22 cellular contexts compared by ENCODE assay signal in genomic region chr1:48027533-48027835, GRCh38. TPM values are rescaled to one million over a fixed set of nuclear protein-coding genes. Genes with fewer than 3 reads are reported as not detected.
DNase-seq lines count a peak whose midpoint lies in the region; ATAC-seq, FAIRE-seq and TF ChIP-seq lines count a peak whose summit lies in the region.
"Had no signal": no experiment of that assay in that cellular context is flagged by ENCODE, and none has a peak within 500 bp of the region (broad histone marks: within the 10 kb centered on the region; RNA-seq: fewer than 3 reads in every experiment).

No MANE protein-coding gene starts in this region.

- 0 out of 2 replicates have a peak overlapping the region, but pooled peaks have one; percentile 40 for H2BK20ac ChIP-seq in H1 (ENCODE audit: low read length)

- H3K23me2 ChIP-seq in H1 (ENCODE audit: low read depth, low read length) = no peaks in the 10 kb centered on the region

- H3K4me3 ChIP-seq in coronary artery (no peak overlapping the region), H1 (ENCODE audit: extremely low read depth in 1 of 4, insufficient read depth in 2 of 4, low read depth in 3 of 4, low read length in 4 of 4) (no peak overlapping the region), mesendoderm (ENCODE audit: low read length) (no peak overlapping the region)
- H3K4me3 ChIP-seq: GM23248 had no signal

- no peak overlapping the region for H4K91ac ChIP-seq in H1 (replicated peaks; ENCODE audit: insufficient read length, low read length)

- no peak overlapping the region for H3K4me2 ChIP-seq in H1 (ENCODE audit: insufficient read depth in 1 of 2, low read depth in 2 of 2, low read length in 2 of 2)
- no peak overlapping the region for H3K4me2 ChIP-seq in mesendoderm (ENCODE audit: low read length)

- POLR2A ChIA-PET in H1 (lab: Charles Lee; ENCODE audit: partially characterized antibody) = no interaction called here

- 89% methylated on average over 2 of the region's 2 CpGs; no CpG with 5 or more reads in 1 of the 2 experiments for WGBS in H1 (ENCODE audit: extremely low coverage in 1 of 2, insufficient coverage in 1 of 2, insufficient read length in 1 of 2, insufficient replicate concordance in 2 of 2, low coverage in 1 of 2, low lambda C conversion rate in 2 of 2, missing lambda C conversion rate in 1 of 2), 2 experiments
- no CpG with 5 or more reads among the region's 2 CpGs for WGBS in mesendoderm (ENCODE audit: extremely low coverage, insufficient coverage, low lambda C conversion rate)

- H4K5ac ChIP-seq in H1 (ENCODE audit: insufficient read length, low read depth, low read length) (no peak overlapping the region), mesendoderm (ENCODE audit: low read length) (no peak overlapping the region)

- CTCF ChIA-PET in H1 (lab: Charles Lee; ENCODE audit: partially characterized antibody) = interaction anchor here (0.9 to 3.3 kb wide), 5 partner anchors 14 to 30 kb away, joined by 3 to 12 read pairs (median 4); partner anchors contain the start of gene TRABD2B

- no peaks in the 10 kb centered on the region for H3K9me3 Mint-ChIP-seq in neural crest cell
- H3K9me3 Mint-ChIP-seq: CD4-positive, alpha-beta memory T cell; H9 had no signal

- no peaks in the 10 kb centered on the region for H3K36me3 Mint-ChIP-seq in neural crest cell (ENCODE audit: low read depth)
- H3K36me3 Mint-ChIP-seq: CD4-positive, alpha-beta memory T cell had no signal

- no peak overlapping the region for H3K56ac ChIP-seq in H1 (replicated peaks; ENCODE audit: insufficient read length, low read depth, low read length)
- H3K56ac ChIP-seq in mesendoderm (ENCODE audit: low read length) = no peak overlapping the region

- H4K8ac ChIP-seq in H1 (ENCODE audit: extremely low read depth, insufficient read depth, low read length) (no peak overlapping the region), mesendoderm (ENCODE audit: low read depth, low read length) (no peak overlapping the region)

- no peak for TF ChIP-seq POLR2A in H1 (IDR thresholded peaks at IDR 0.05; ENCODE audit: control extremely low read depth in 1 of 2, low read depth in 2 of 2, low read length in 2 of 2)

- no peak for ATAC-seq in HG02610 (IDR thresholded peaks at IDR 0.05; ENCODE audit: unreplicated experiment)
- ATAC-seq: HCT116 had no signal

- H3K36me3 ChIP-seq in H1 (ENCODE audit: control insufficient read depth in 2 of 4, insufficient read depth in 4 of 4, low read length in 3 of 4) = no peaks in the 10 kb centered on the region
- no peaks in the 10 kb centered on the region for H3K36me3 ChIP-seq in mesendoderm (ENCODE audit: control insufficient read depth, insufficient read depth, low read length)

- H2BK120ac ChIP-seq in H1 (replicated peaks; ENCODE audit: low read depth, low read length) = no peak overlapping the region
- no peak overlapping the region for H2BK120ac ChIP-seq in mesendoderm (ENCODE audit: low read depth, low read length)

- H2BK15ac ChIP-seq in H1 (ENCODE audit: low read length) = no peak overlapping the region
- H2BK15ac ChIP-seq in mesendoderm (replicated peaks; ENCODE audit: low read depth) = no peak overlapping the region

- no peak overlapping the region for H3K9ac ChIP-seq in H1 (replicated peaks in 1 of 4; ENCODE audit: extremely low read depth in 1 of 4, low read depth in 3 of 4, low read length in 3 of 4)
- H3K9ac ChIP-seq in mesendoderm (ENCODE audit: low read length) = no peak overlapping the region
- H3K9ac ChIP-seq: GM23248 had no signal

- H3K4me1 ChIP-seq in H1 (replicated peaks in 1 of 4; ENCODE audit: control insufficient read depth in 3 of 4, insufficient read depth in 4 of 4, low read length in 3 of 4) (peaks cover 0 to 10% (median 5%) of the 10 kb centered on the region in 4 experiments; a peak in 4 of 7 replicates), mesendoderm (ENCODE audit: control insufficient read depth, low read depth, low read length) (peaks cover 28% of the 10 kb centered on the region)

- H4K20me1 ChIP-seq in H1 (replicated peaks in 1 of 2; ENCODE audit: control insufficient read depth in 1 of 2, insufficient read depth in 2 of 2, low read length in 2 of 2) = no peaks in the 10 kb centered on the region

- TF ChIP-seq EP300 in H1 (IDR thresholded peaks at IDR 0.05; ENCODE audit: borderline replicate concordance in 1 of 2, low read depth in 2 of 2, low read length in 2 of 2) = no peak

- no peak overlapping the region for H3K4me3 Mint-ChIP-seq in neural crest cell
- H3K4me3 Mint-ChIP-seq: CD4-positive, alpha-beta memory T cell; H9 had no signal

- H3K79me2 ChIP-seq in H1 (ENCODE audit: control insufficient read depth in 1 of 2, insufficient read depth in 2 of 2, low read length in 2 of 2) (no peaks in the 10 kb centered on the region), mesendoderm (ENCODE audit: control insufficient read depth, insufficient read depth, low read length) (no peaks in the 10 kb centered on the region)

- H2AK5ac ChIP-seq in H1 (ENCODE audit: low read depth, low read length) = no peak overlapping the region
- peak overlapping the region; percentile 25 for H2AK5ac ChIP-seq in mesendoderm (ENCODE audit: low read length)

- H3K23ac ChIP-seq in H1 (ENCODE audit: insufficient read length) = no peak overlapping the region
- H3K23ac ChIP-seq in mesendoderm (ENCODE audit: low read length) = no peak overlapping the region

- H3K27me3 Mint-ChIP-seq in neural crest cell (ENCODE audit: low read depth) = no peaks in the 10 kb centered on the region

- H3K27ac ChIP-seq in coronary artery = no peak overlapping the region
- no peak overlapping the region for H3K27ac ChIP-seq in H1 (ENCODE audit: low read depth, low read length)
- no peak overlapping the region for H3K27ac ChIP-seq in mesendoderm (ENCODE audit: low read depth, low read length)
- H3K27ac ChIP-seq: GM23248 had no signal

- H3K4ac ChIP-seq in H1 (replicated peaks; ENCODE audit: insufficient read length, low read depth, low read length) (no peak overlapping the region), mesendoderm (ENCODE audit: low read depth, low read length) (no peak overlapping the region)

- H2AFZ ChIP-seq in H1 (ENCODE audit: low read length) = no peak overlapping the region
- H2AFZ ChIP-seq: GM23248 had no signal

- DNase-seq in coronary artery (ENCODE audit: low spot score) (peak; percentile 36), H1 (ENCODE audit: low read depth in 1 of 2, low spot score in 2 of 2) (no peak), mesendoderm (peak; percentile 66), neural crest cell (ENCODE audit: low read depth, low spot score) (no peak), NCI-H1417 (lab: John Stamatoyannopoulos, UW) (no peak)
- DNase-seq: C1 segment of cervical spinal cord; Calu3; CD4-positive, alpha-beta memory T cell; COR-L47; DMS53; DMS79 treated with DMSO at 0.1 percent for 48 hours; GF-D8; GM23248; H9 had no signal

- TF ChIP-seq CTCF in coronary artery (IDR thresholded peaks at IDR 0.05) (no peak), H1 (IDR thresholded peaks at IDR 0.05; ENCODE audit: control extremely low read depth in 1 of 3, insufficient read depth in 1 of 3, low read depth in 1 of 3, low read length in 3 of 3) (no peak), neural crest cell (conservative IDR thresholded peaks at IDR 0.05) (no peak)

- TF ChIP-seq RAD21 in H1 (IDR thresholded peaks at IDR 0.05 in 1 of 2, conservative IDR thresholded peaks at IDR 0.05 in 1 of 2; ENCODE audit: low read depth in 2 of 2, low read length in 2 of 2) = no peak

- no peak for FAIRE-seq in H1 (lab: Jason Lieb, UNC)
- FAIRE-seq: GM12891, GM18507 had no signal

- no peak overlapping the region for H2BK5ac ChIP-seq in H1 (ENCODE audit: low read depth, low read length)
- H2BK5ac ChIP-seq in mesendoderm (ENCODE audit: low read length) = no peak overlapping the region

- H3K9me3 ChIP-seq in H1 (ENCODE audit: insufficient read depth in 2 of 2, low read depth in 1 of 2, low read length in 1 of 2) = no peaks in the 10 kb centered on the region; a peak in 1 of 4 replicates

- H3K27me3 ChIP-seq in H1 (replicated peaks in 1 of 4; ENCODE audit: control insufficient read depth in 3 of 4, extremely low read depth in 1 of 4, insufficient read depth in 3 of 4, low read length in 3 of 4) (no peaks in the 10 kb centered on the region), mesendoderm (ENCODE audit: insufficient read depth, low read length, poor library complexity) (no peaks in the 10 kb centered on the region)

- H3K27ac Mint-ChIP-seq in neural crest cell (ENCODE audit: unreplicated experiment) = peak overlapping the region; percentile 65
- H3K27ac Mint-ChIP-seq: H9 had no signal

- H3K14ac ChIP-seq in H1 (ENCODE audit: insufficient read length) = no peak overlapping the region

- H2BK12ac ChIP-seq in H1 (ENCODE audit: low read depth, low read length) = no peak overlapping the region

- no peaks in the 10 kb centered on the region for H3K4me1 Mint-ChIP-seq in neural crest cell
- H3K4me1 Mint-ChIP-seq: CD4-positive, alpha-beta memory T cell had no signal

- H3K18ac ChIP-seq in H1 (ENCODE audit: extremely low read depth, low read length) (no peak overlapping the region), mesendoderm (ENCODE audit: low read length) (no peak overlapping the region)

- no peaks in the 10 kb centered on the region for H3K79me1 ChIP-seq in H1 (ENCODE audit: low read depth, low read length)
- H3K79me1 ChIP-seq in mesendoderm (ENCODE audit: low read length) = no peaks in the 10 kb centered on the region

RNA-seq across cellular contexts. Expression of gene TRABD2B, which starts 30.3 kb away (rescaled TPM):
- 3.4 and 3.5 TPM in 2 replicates for total RNA-seq in H1 (2021; fragmentation: NEBNext Ultra II Directional; extraction: Animal tissue kit (Norgen Biotek cat#: 25700))
- polyA plus RNA-seq in H1 (2011; rRNA removed) = 0.95 and 1.5 TPM in 2 replicates
- polyA plus RNA-seq in H1 (2011; cell fraction: cytosol; rRNA removed) = 0.59 TPM
- 2.6 TPM for polyA plus RNA-seq in H1 (2011; cell fraction: nucleus; rRNA removed)
- 1.6 to 3.5 TPM (median 2.1 TPM) in 4 replicates for polyA plus RNA-seq in H1 (2012, experiment 1 of 2)
- 1.1 TPM for polyA plus RNA-seq in H1 (2012, experiment 2 of 2)
- polyA plus RNA-seq in H1 (2013, experiment 1 of 2) = 2.1 TPM
- polyA plus RNA-seq in H1 (2013, experiment 2 of 2) = 2.1 TPM
- polyA minus RNA-seq in H1 (2011; rRNA and poly(A)+ RNA removed) = 0.98 and 1.3 TPM in 2 replicates
- 4.0 TPM for polyA minus RNA-seq in H1 (2011; cell fraction: cytosol; rRNA and poly(A)+ RNA removed)
- 4.4 TPM for polyA minus RNA-seq in H1 (2011; cell fraction: nucleus; rRNA and poly(A)+ RNA removed)
- 3.4 TPM for polyA plus RNA-seq in mesendoderm (2013, experiment 1 of 2)
- 2.7 TPM for polyA plus RNA-seq in mesendoderm (2013, experiment 2 of 2)
- 0.41 and 0.49 TPM in 2 replicates for total RNA-seq in neural crest cell
- total RNA-seq: A673; CD4-positive, alpha-beta memory T cell; Daoy; G401; GM23248 had no signal
- polyA plus RNA-seq: BJ; CD4-positive, alpha-beta memory T cell; GM23248 had no signal

Comparison
In these comparisons a context has a peak if more than half of its experiments do, and no peak if none do; other contexts are left out.
1. DNase-seq: peak in coronary artery (single experiment) and mesendoderm (single experiment); none in H1 (0 of 2), neural crest cell (single experiment) and NCI-H1417 (0 of 3).